17 cellular contexts compared by ENCODE assay signal in genomic region chr7:159209429-159209828, GRCh38.
"Had no signal": no experiment of that assay in that cellular context is flagged by ENCODE, and none has a peak within 500 bp of the region (broad histone marks: within the 10 kb centered on the region; RNA-seq: fewer than 3 reads in every experiment).

No MANE protein-coding gene starts in this region.

- H3K27ac ChIP-seq: gastroesophageal sphincter, lower lobe of right lung, ovary, right lobe of liver, thoracic aorta, VCaP had no signal

- H3K4me1 ChIP-seq: lower lobe of right lung, right lobe of liver had no signal

- H3K9me3 Mint-ChIP-seq: activated naive CD8-positive, alpha-beta T cell treated with anti-CD3 and anti-CD28 coated beads, Interleukin-2, amount 50 U/mL, for 24 hours; neural crest cell had no signal

- H3K4me3 Mint-ChIP-seq: activated naive CD8-positive, alpha-beta T cell treated with anti-CD3 and anti-CD28 coated beads, Interleukin-2, amount 50 U/mL, for 24 hours; mesothelial cell of epicardium; neural crest cell had no signal

- H3K27me3 ChIP-seq: gastroesophageal sphincter, ovary, right lobe of liver had no signal

- H3K9me3 ChIP-seq: gastroesophageal sphincter, heart right ventricle, lower lobe of right lung, ovary, right lobe of liver, thoracic aorta had no signal

- H3K36me3 ChIP-seq: gastroesophageal sphincter, heart right ventricle, lower lobe of right lung, ovary, right lobe of liver, thoracic aorta had no signal

- ATAC-seq: activated naive CD8-positive, alpha-beta T cell treated with anti-CD3 and anti-CD28 coated beads, Interleukin-2, amount 50 U/mL, for 24 hours; gastroesophageal sphincter; heart right ventricle; left colon; lower lobe of right lung; right lobe of liver had no signal

- H3K4me3 ChIP-seq: gastroesophageal sphincter, heart right ventricle, lower lobe of right lung, ovary, right lobe of liver, thoracic aorta had no signal

- H3K27ac Mint-ChIP-seq: activated naive CD8-positive, alpha-beta T cell treated with anti-CD3 and anti-CD28 coated beads, Interleukin-2, amount 50 U/mL, for 24 hours; mesothelial cell of epicardium had no signal

- H3K4me1 Mint-ChIP-seq: mesothelial cell of epicardium, neural crest cell had no signal

- H3K36me3 Mint-ChIP-seq: mesothelial cell of epicardium had no signal

- H3K27me3 Mint-ChIP-seq: activated naive CD8-positive, alpha-beta T cell treated with anti-CD3 and anti-CD28 coated beads, Interleukin-2, amount 50 U/mL, for 24 hours had no signal

- DNase-seq: activated CD8-positive, alpha-beta memory T cell treated with anti-CD3 and anti-CD28 coated beads for 24 hours; activated naive CD4-positive, alpha-beta T cell; activated naive CD8-positive, alpha-beta T cell treated with anti-CD3 and anti-CD28 coated beads, Interleukin-2, amount 50 U/mL, for 24 hours; aorta; dermis blood vessel endothelial cell; erythroblast; heart right ventricle; left colon; lower lobe of right lung; ovary; right lobe of liver; T-helper 9 cell had no signal
